ENCODE assay signal across 1 cellular context in the genomic region with DNA sequence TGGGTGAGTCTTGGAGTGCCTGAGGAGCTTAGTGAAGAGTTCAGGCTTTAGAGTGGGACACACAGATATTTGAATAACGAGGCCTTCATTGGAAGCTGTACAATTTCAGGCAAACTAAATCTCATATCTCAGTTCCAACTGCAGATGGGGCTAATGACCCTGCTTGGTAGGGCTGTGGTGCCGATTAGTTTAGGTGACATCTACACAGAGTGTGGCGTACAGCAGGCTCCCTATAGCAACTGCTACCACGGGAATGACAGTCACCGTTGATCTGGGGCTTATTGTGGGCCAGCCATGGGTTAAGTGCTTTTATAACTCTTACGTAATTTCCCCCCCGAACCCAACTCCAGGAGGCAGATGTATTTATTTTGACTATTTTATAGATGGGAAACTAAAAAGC.
TF ChIP-seq lines count a peak whose summit lies in the region.

No MANE protein-coding gene starts in this region.

TF ChIP-seq in H1, 55 proteins besides CTCF, POLR2A, EP300 and RAD21 (continued from another document):
- TF ChIP-seq, protein P1, sequence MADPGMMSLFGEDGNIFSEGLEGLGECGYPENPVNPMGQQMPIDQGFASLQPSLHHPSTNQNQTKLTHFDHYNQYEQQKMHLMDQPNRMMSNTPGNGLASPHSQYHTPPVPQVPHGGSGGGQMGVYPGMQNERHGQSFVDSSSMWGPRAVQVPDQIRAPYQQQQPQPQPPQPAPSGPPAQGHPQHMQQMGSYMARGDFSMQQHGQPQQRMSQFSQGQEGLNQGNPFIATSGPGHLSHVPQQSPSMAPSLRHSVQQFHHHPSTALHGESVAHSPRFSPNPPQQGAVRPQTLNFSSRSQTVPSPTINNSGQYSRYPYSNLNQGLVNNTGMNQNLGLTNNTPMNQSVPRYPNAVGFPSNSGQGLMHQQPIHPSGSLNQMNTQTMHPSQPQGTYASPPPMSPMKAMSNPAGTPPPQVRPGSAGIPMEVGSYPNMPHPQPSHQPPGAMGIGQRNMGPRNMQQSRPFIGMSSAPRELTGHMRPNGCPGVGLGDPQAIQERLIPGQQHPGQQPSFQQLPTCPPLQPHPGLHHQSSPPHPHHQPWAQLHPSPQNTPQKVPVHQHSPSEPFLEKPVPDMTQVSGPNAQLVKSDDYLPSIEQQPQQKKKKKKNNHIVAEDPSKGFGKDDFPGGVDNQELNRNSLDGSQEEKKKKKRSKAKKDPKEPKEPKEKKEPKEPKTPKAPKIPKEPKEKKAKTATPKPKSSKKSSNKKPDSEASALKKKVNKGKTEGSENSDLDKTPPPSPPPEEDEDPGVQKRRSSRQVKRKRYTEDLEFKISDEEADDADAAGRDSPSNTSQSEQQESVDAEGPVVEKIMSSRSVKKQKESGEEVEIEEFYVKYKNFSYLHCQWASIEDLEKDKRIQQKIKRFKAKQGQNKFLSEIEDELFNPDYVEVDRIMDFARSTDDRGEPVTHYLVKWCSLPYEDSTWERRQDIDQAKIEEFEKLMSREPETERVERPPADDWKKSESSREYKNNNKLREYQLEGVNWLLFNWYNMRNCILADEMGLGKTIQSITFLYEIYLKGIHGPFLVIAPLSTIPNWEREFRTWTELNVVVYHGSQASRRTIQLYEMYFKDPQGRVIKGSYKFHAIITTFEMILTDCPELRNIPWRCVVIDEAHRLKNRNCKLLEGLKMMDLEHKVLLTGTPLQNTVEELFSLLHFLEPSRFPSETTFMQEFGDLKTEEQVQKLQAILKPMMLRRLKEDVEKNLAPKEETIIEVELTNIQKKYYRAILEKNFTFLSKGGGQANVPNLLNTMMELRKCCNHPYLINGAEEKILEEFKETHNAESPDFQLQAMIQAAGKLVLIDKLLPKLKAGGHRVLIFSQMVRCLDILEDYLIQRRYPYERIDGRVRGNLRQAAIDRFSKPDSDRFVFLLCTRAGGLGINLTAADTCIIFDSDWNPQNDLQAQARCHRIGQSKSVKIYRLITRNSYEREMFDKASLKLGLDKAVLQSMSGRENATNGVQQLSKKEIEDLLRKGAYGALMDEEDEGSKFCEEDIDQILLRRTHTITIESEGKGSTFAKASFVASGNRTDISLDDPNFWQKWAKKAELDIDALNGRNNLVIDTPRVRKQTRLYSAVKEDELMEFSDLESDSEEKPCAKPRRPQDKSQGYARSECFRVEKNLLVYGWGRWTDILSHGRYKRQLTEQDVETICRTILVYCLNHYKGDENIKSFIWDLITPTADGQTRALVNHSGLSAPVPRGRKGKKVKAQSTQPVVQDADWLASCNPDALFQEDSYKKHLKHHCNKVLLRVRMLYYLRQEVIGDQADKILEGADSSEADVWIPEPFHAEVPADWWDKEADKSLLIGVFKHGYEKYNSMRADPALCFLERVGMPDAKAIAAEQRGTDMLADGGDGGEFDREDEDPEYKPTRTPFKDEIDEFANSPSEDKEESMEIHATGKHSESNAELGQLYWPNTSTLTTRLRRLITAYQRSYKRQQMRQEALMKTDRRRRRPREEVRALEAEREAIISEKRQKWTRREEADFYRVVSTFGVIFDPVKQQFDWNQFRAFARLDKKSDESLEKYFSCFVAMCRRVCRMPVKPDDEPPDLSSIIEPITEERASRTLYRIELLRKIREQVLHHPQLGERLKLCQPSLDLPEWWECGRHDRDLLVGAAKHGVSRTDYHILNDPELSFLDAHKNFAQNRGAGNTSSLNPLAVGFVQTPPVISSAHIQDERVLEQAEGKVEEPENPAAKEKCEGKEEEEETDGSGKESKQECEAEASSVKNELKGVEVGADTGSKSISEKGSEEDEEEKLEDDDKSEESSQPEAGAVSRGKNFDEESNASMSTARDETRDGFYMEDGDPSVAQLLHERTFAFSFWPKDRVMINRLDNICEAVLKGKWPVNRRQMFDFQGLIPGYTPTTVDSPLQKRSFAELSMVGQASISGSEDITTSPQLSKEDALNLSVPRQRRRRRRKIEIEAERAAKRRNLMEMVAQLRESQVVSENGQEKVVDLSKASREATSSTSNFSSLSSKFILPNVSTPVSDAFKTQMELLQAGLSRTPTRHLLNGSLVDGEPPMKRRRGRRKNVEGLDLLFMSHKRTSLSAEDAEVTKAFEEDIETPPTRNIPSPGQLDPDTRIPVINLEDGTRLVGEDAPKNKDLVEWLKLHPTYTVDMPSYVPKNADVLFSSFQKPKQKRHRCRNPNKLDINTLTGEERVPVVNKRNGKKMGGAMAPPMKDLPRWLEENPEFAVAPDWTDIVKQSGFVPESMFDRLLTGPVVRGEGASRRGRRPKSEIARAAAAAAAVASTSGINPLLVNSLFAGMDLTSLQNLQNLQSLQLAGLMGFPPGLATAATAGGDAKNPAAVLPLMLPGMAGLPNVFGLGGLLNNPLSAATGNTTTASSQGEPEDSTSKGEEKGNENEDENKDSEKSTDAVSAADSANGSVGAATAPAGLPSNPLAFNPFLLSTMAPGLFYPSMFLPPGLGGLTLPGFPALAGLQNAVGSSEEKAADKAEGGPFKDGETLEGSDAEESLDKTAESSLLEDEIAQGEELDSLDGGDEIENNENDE (IDR thresholded peaks at IDR 0.05; ENCODE audit: insufficient replicate concordance, low read length): no peak
- TF ChIP-seq TBP (IDR thresholded peaks at IDR 0.05; ENCODE audit: low read depth, low read length) (no peak), RNF2 (IDR thresholded peaks at IDR 0.05; ENCODE audit: borderline replicate concordance, low read depth, low read length, missing control alignments, poor library complexity, severe bottlenecking) (no peak), SIN3A (conservative IDR thresholded peaks at IDR 0.05 in 1 of 2, IDR thresholded peaks at IDR 0.05 in 1 of 2; ENCODE audit: low read depth in 1 of 2, low read length in 2 of 2) (no peak), GTF2F1 (IDR thresholded peaks at IDR 0.05; ENCODE audit: borderline replicate concordance, low read depth, low read length) (no peak), POLR2AphosphoS5 (IDR thresholded peaks at IDR 0.05; ENCODE audit: low read depth, low read length) (no peak), ASH2L (IDR thresholded peaks at IDR 0.05; ENCODE audit: low read length) (no peak), KDM1A (IDR thresholded peaks at IDR 0.05; ENCODE audit: borderline replicate concordance, low read length) (no peak), YY1 (IDR thresholded peaks at IDR 0.05; ENCODE audit: low read depth, low read length) (no peak), CEBPB (IDR thresholded peaks at IDR 0.05; ENCODE audit: low read depth, low read length) (no peak), HDAC2 (IDR thresholded peaks at IDR 0.05; ENCODE audit: borderline replicate concordance in 1 of 2, low read depth in 2 of 2, low read length in 2 of 2) (no peak), SIRT6 (IDR thresholded peaks at IDR 0.05; ENCODE audit: low read length) (no peak), RFX5 (IDR thresholded peaks at IDR 0.05; ENCODE audit: borderline replicate concordance, low read depth, low read length) (no peak), CREB1 (IDR thresholded peaks at IDR 0.05) (no peak), CBX5 (IDR thresholded peaks at IDR 0.05; ENCODE audit: low read depth, low read length) (no peak)
- TF ChIP-seq, protein P2, sequence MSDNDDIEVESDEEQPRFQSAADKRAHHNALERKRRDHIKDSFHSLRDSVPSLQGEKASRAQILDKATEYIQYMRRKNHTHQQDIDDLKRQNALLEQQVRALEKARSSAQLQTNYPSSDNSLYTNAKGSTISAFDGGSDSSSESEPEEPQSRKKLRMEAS (IDR thresholded peaks at IDR 0.05): no peak
TF ChIP-seq in H1: peak in this region for 0.
